ENCODE assay signal across 8 cellular contexts in the genomic region with DNA sequence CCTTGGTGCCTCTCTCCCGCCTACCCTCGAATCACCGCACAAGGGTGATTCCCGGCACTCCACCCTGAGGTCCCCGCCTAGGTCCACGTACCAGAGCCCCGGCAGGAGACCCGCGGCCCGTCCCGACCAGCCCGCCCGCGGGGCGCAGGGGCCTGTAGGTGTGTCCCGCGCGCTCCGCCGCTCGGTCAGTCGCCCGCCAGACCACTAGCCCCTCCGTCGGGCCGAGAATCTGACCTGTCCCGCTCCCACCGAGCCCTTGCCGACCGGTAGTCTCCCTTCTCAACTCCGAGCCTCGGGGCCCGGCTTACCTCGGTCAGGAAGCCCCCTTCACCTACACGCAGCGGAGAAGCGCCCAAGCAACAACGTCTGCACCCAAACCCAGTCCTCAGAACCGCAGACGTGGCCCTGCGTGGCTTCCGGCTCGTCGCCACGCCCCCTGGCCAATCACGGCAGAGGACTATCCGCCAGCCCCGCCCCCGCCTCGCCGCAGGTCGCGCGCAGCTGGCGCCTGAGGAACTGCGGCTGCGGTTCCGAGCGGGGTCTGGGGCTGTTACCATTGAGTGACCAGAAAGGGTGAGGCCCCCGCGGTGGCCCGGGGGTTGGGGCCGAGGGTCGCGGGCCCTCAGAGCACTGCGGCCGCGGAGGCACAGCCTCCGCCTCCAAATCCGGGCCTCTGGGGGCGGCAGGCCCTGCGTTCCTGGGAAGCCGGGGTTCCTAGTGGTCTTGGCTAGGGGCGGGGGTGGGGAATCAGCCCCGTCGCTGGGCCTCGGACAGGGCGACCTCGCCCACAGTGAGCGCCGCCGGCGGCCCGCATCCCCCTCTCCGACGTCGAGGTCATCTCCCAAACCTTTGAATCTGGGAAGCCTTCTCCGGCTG. TPM values are rescaled to one million over a fixed set of nuclear protein-coding genes. Genes with fewer than 3 reads are reported as not detected.
DNase-seq lines count a peak whose midpoint lies in the region; ATAC-seq, FAIRE-seq and TF ChIP-seq lines count a peak whose summit lies in the region.

Gene PGM3, minus strand, starts transcription at position 395 of the 876 bp plus-strand sequence. CDS start 2,253 bp downstream, outside the sequence.
Gene RWDD2A, plus strand, starts transcription at position 487 of the 876 bp plus-strand sequence. CDS start 1,095 bp downstream, outside the sequence.

- peaks cover 0 to 16% of the 10 kb centered on the region in 2 donors for H3K4me1 ChIP-seq in right atrium auricular region

- peak within 1 kb of the TSS; percentile 93 for H3K27ac Mint-ChIP-seq in T-helper 17 cell

- H3K27me3 ChIP-seq in right atrium auricular region = no peaks in the 10 kb centered on the region

- H3K36me3 ChIP-seq in right atrium auricular region = peaks cover 15% of the 10 kb centered on the region

- ATAC-seq in GM18499 (IDR thresholded peaks at IDR 0.05; ENCODE audit: insufficient read depth, unreplicated experiment) (peak; percentile 91), HG02852 (IDR thresholded peaks at IDR 0.05; ENCODE audit: unreplicated experiment) (peak; percentile 97), T-helper 17 cell (peak; percentile 98)

- peak in 1 of 2 donors; percentile 15 for TF ChIP-seq CTCF in right atrium auricular region (IDR thresholded peaks at IDR 0.05)

- peaks cover 20% of the 10 kb centered on the region for H3K4me1 Mint-ChIP-seq in T-helper 17 cell

- H3K9me3 ChIP-seq in T-helper 17 cell (ENCODE audit: control insufficient read depth, low read length, poor library complexity, severe bottlenecking) (no peaks in the 10 kb centered on the region), right atrium auricular region (no peaks in the 10 kb centered on the region)

- H3K27ac ChIP-seq in angular gyrus (ENCODE audit: low read depth, low read length) (peak within 1 kb of the TSS; percentile 83), right atrium auricular region (peak within 1 kb of the TSS; percentile 91 to 93)

- peak within 1 kb of the TSS; percentile 94 to 100 for H3K4me3 ChIP-seq in right atrium auricular region

- FAIRE-seq in urothelium cell line (lab: Jason Lieb, UNC) = no peak

- peaks cover 3% of the 10 kb centered on the region for H3K36me3 Mint-ChIP-seq in T-helper 17 cell (ENCODE audit: low read depth)

- peak; percentile 87 for DNase-seq in NCI-H146 (lab: John Stamatoyannopoulos, UW)
- DNase-seq in T-helper 17 cell = peak; percentile 84 to 91 (median 87)
- peak; percentile 93 for DNase-seq in right atrium auricular region (ENCODE audit: low spot score)
- DNase-seq in pulmonary artery endothelial cell (ENCODE audit: low read depth, low spot score) = peak; percentile 63
- peak; percentile 90 for DNase-seq in urothelium cell line (ENCODE audit: low spot score)

- H3K27me3 Mint-ChIP-seq in T-helper 17 cell = no peaks in the 10 kb centered on the region

- H3K4me3 Mint-ChIP-seq in T-helper 17 cell = peak within 1 kb of the TSS; percentile 98

RNA-seq across cellular contexts. Expression of gene PGM3, which starts in this region (rescaled TPM):
- total RNA-seq in T-helper 17 cell (10 to 100 TPM; 18.6 TPM), right atrium auricular region (10 to 100 TPM in 1 of 2 donors, 1 to 10 TPM in 1; 7.3 to 12.7 TPM), pulmonary artery endothelial cell (74.8 and 121 TPM in 2 replicates)

RNA-seq across cellular contexts. Expression of gene RWDD2A, which starts in this region (rescaled TPM):
- 1 to 10 TPM; 1.5 to 1.8 TPM for total RNA-seq in T-helper 17 cell
- 1 to 10 TPM; 3.7 to 4.0 TPM for total RNA-seq in right atrium auricular region
- 3.1 and 4.6 TPM in 2 replicates for total RNA-seq in pulmonary artery endothelial cell

Comparison
In these comparisons a context has a peak if more than half of its experiments do, and no peak if none do; other contexts are left out.
1. Peak in every context shown above with its lines: DNase-seq, ATAC-seq, H3K4me3 ChIP-seq and H3K27ac ChIP-seq.